ENCODE assay signal across 28 cellular contexts in the genomic region with DNA sequence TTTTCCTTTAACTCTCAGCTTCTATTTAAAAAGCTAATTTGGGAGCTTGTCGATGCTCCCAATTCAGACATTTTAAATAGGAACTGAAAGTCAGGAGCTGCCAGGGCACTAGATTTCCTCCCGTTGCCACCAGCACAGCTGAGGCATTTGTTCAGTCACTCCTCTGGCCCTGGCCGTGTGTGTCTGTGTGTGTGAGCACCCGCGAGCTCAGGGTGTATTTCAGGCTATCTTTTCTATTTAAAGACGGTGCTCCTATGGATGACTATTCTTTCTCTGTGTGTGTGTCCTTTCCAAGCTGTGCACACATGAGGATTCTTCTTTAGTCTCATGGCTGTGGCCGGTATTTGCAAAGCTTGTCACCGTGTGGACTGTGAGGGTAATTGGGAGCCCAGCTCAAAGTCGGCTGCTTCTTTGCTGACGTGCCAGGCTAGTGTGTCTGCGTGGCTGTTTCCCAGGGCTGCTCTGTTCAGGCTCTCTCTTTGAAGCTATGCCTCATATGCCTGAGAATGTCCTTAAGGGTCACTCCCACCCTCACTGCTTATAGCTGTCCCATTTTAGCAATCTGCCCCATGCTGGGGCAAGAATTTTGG. TPM values are rescaled to one million over a fixed set of nuclear protein-coding genes. Genes with fewer than 3 reads are reported as not detected.
A peak's percentile ranks its signal among the peaks of the same experiment; 100 is the strongest.
DNase-seq lines count a peak whose midpoint lies in the region; ATAC-seq and TF ChIP-seq lines count a peak whose summit lies in the region.
"Had no signal": no experiment of that assay in that cellular context is flagged by ENCODE, and none has a peak within 500 bp of the region (broad histone marks: within the 10 kb centered on the region; RNA-seq: fewer than 3 reads in every experiment).

No MANE protein-coding gene starts in this region.

- peaks cover 0 to 2% (median 0%) of the 10 kb centered on the region in 45 donors for H3K27me3 ChIP-seq in dorsolateral prefrontal cortex
- H3K27me3 ChIP-seq in thoracic aorta (replicated peaks; ENCODE audit: insufficient read depth), result no peaks in the 10 kb centered on the region
- H3K27me3 ChIP-seq: vagina had no signal

- no peak for ATAC-seq in thoracic aorta (ENCODE audit: insufficient number of reproducible peaks, low FRiP score, low read depth)
- no peak for ATAC-seq in HG02571 (IDR thresholded peaks at IDR 0.05; ENCODE audit: unreplicated experiment)
- ATAC-seq: activated naive CD8-positive, alpha-beta T cell treated with anti-CD3 and anti-CD28 coated beads, Interleukin-2, amount 50 U/mL, for 24 hours; natural killer cell; T-helper 17 cell had no signal

- TF ChIP-seq CTCF in dorsolateral prefrontal cortex (IDR thresholded peaks at IDR 0.05 in 54 of 56, conservative IDR thresholded peaks at IDR 0.05 in 2 of 56; ENCODE audit: low read depth in 1 of 56, partially characterized antibody in 56 of 56) (no peak), neural crest cell (conservative IDR thresholded peaks at IDR 0.05) (no peak), thoracic aorta (IDR thresholded peaks at IDR 0.05) (no peak)

- H3K9me3 Mint-ChIP-seq in neural crest cell, result no peaks in the 10 kb centered on the region
- H3K9me3 Mint-ChIP-seq: activated naive CD8-positive, alpha-beta T cell treated with anti-CD3 and anti-CD28 coated beads, Interleukin-2, amount 50 U/mL, for 24 hours; natural killer cell had no signal

- peaks cover 11% of the 10 kb centered on the region for H3K4me1 Mint-ChIP-seq in neural crest cell

- H3K27ac ChIP-seq in dorsolateral prefrontal cortex, result peak overlapping the region in 57 of 59 donors; percentile 0 to 93 (median 76)
- peak overlapping the region; percentile 0 to 54 for H3K27ac ChIP-seq in thoracic aorta
- H3K27ac ChIP-seq: SJSA1, vagina, WERI-Rb-1 had no signal

- no peak overlapping the region for H3K27ac Mint-ChIP-seq in neural crest cell (ENCODE audit: unreplicated experiment)
- H3K27ac Mint-ChIP-seq: activated naive CD8-positive, alpha-beta T cell treated with anti-CD3 and anti-CD28 coated beads, Interleukin-2, amount 50 U/mL, for 24 hours; B cell; natural killer cell; progenitor cell of endocrine pancreas; T-helper 17 cell had no signal

- intact Hi-C loops in dorsolateral prefrontal cortex (cut with DNase I), result loop anchor here (5.0 to 10.0 kb wide), 6 partner anchors 85 to 342 kb away; no protein-coding TSS in a partner anchor

- peak overlapping the region; percentile 56 for H3K4me3 Mint-ChIP-seq in neural crest cell
- H3K4me3 Mint-ChIP-seq: activated naive CD8-positive, alpha-beta T cell treated with anti-CD3 and anti-CD28 coated beads, Interleukin-2, amount 50 U/mL, for 24 hours had no signal

- peaks cover 0 to 23% of the 10 kb centered on the region in 2 donors for H3K4me1 ChIP-seq in thoracic aorta (ENCODE audit: control insufficient read depth in 1 of 2, low read depth in 2 of 2)

- H3K4me3 ChIP-seq in dorsolateral prefrontal cortex (peak overlapping the region in 40 of 59 donors; percentile 1 to 79 (median 69)), thoracic aorta (no peak overlapping the region)
- H3K4me3 ChIP-seq: MG63, SJSA1, vagina had no signal

- no peaks in the 10 kb centered on the region for H3K36me3 ChIP-seq in thoracic aorta
- H3K36me3 ChIP-seq: MG63, SJSA1, vagina, WERI-Rb-1 had no signal

- no peaks in the 10 kb centered on the region for H3K9me3 ChIP-seq in thoracic aorta
- H3K9me3 ChIP-seq: MG63, SJSA1, vagina had no signal

- peaks cover 88% of the 10 kb centered on the region for H3K27me3 Mint-ChIP-seq in neural crest cell (ENCODE audit: low read depth)

- H3K36me3 Mint-ChIP-seq in neural crest cell (ENCODE audit: low read depth), result no peaks in the 10 kb centered on the region
- H3K36me3 Mint-ChIP-seq: natural killer cell had no signal

- DNase-seq in SHP77 (lab: John Stamatoyannopoulos, UW) (peak; percentile 31 to 41), SHP77 treated with DMSO at 0.1 percent for 48 hours (lab: John Stamatoyannopoulos, UW) (no peak), dorsolateral prefrontal cortex (peak in 4 of 10 donors; percentile 26 to 61 (median 54)), neural crest cell (ENCODE audit: low read depth, low spot score) (no peak), thoracic aorta (ENCODE audit: low spot score) (no peak), NAMALWA (ENCODE audit: low spot score) (no peak)
- DNase-seq in activated CD4-positive, CD25-positive, alpha-beta regulatory T cell treated with anti-CD3 and anti-CD28 coated beads, Interleukin-2, amount 50 U/mL, for 72 hours, result no peak
- DNase-seq: 8988T; activated CD4-positive, alpha-beta T cell treated with anti-CD3 and anti-CD28 coated beads, Interleukin-2, amount 50 U/mL, for 48 hours; activated effector memory CD4-positive, alpha-beta T cell treated with Interleukin-2 at 50 U/mL for 16 hours; activated naive CD8-positive, alpha-beta T cell treated with anti-CD3 and anti-CD28 coated beads, Interleukin-2, amount 50 U/mL, for 24 hours; foreskin melanocyte; IMR-90; mesenchymal stem cell; MG63; natural killer cell; NCI-H1694; NCI-H2171 treated with DMSO at 0.1 percent for 48 hours; NCI-H69; OCI-M1; T-helper 17 cell; WERI-Rb-1 had no signal

RNA-seq across cellular contexts. Expression of gene KCND3, which starts 3.0 kb away (rescaled TPM):
- total RNA-seq in dorsolateral prefrontal cortex (100 to 1,000 TPM in 4 of 120 experiments, 10 to 100 TPM in 116; 24.2 to 117 (median 79.1) TPM), neural crest cell (0.61 and 0.86 TPM in 2 replicates), thoracic aorta (10 to 100 TPM; 12.3 to 16.6 TPM)
- total RNA-seq: B cell, epithelial cell of proximal tubule, SJSA1 had no signal

Comparison
In these comparisons a context has a peak if more than half of its experiments do, and no peak if none do; other contexts are left out.
1. DNase-seq: peak in SHP77 (2 of 2); none in SHP77 treated with DMSO at 0.1 percent for 48 hours (single experiment), neural crest cell (single experiment), thoracic aorta (single experiment), NAMALWA (single experiment) and activated CD4-positive, CD25-positive, alpha-beta regulatory T cell treated with anti-CD3 and anti-CD28 coated beads, Interleukin-2, amount 50 U/mL, for 72 hours (single experiment).